8 cellular contexts compared by ENCODE assay signal in the genomic region with DNA sequence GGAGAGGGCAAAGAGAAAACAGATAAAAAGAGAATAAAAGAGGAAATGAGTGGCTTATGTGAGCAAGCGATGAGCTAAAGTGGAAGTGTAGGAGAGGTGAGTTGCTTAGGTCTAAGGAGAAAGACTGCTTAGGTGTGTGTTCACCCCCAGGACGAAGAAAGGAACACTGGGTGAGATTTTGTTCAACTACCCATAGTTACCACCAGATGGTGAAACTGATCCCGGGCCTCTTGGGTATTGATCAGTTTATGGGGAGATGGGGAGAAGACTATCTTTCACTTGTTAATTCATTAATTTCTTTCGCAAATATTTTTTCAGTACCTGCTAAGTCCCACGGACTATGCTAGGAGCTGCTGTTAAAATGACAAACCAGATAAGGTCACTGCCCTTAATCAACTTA. TPM values are rescaled to one million over a fixed set of nuclear protein-coding genes. Genes with fewer than 3 reads are reported as not detected.
DNase-seq lines count a peak whose midpoint lies in the region; ATAC-seq and TF ChIP-seq lines count a peak whose summit lies in the region.

No MANE protein-coding gene starts in this region.

- no peak overlapping the region for H4K8ac ChIP-seq in mesenchymal stem cell (ENCODE audit: low read length)

- H3K4me3 ChIP-seq in mesenchymal stem cell (ENCODE audit: insufficient read depth in 1 of 2, low read depth in 1 of 2, low read length in 2 of 2) (no peak overlapping the region), BE2C (ENCODE audit: low read depth, low read length) (no peak overlapping the region; the same call in 1 of the 2 replicates)

- in situ Hi-C loops in GM13976 (cut with MboI; ENCODE audit: low sequenced_read_pairs, unreplicated experiment): no loop called here

- H3K27me3 ChIP-seq in CD4-positive, alpha-beta T cell (ENCODE audit: control insufficient read depth, insufficient read depth, low read length): no peaks in the 10 kb centered on the region
- no peaks in the 10 kb centered on the region for H3K27me3 ChIP-seq in mesenchymal stem cell (ENCODE audit: control insufficient read depth in 1 of 2, insufficient read depth in 1 of 2, low read length in 2 of 2)
- H3K27me3 ChIP-seq in BE2C: no peaks in the 10 kb centered on the region

- H3K36me3 ChIP-seq in mesenchymal stem cell (ENCODE audit: control insufficient read depth in 1 of 2, insufficient read depth in 2 of 2, low read depth in 1 of 2, low read length in 2 of 2) (no peaks in the 10 kb centered on the region), BE2C (no peaks in the 10 kb centered on the region)

- no peaks in the 10 kb centered on the region for H3K79me1 ChIP-seq in mesenchymal stem cell (replicated peaks; ENCODE audit: low read length, poor library complexity, severe bottlenecking)

- no peak for DNase-seq in CD4-positive, alpha-beta T cell
- no peak for DNase-seq in activated CD4-positive, alpha-beta memory T cell treated with anti-CD3 and anti-CD28 coated beads, Interleukin-2, amount 10 ng/mL, durations not matched to agents 7 days and 5 days
- DNase-seq in mesenchymal stem cell (no peak), SW 1271 (lab: John Stamatoyannopoulos, UW) (no peak), BE2C (no peak), GM13976 (ENCODE audit: low spot score) (no peak)

- no peak overlapping the region for H3K27ac ChIP-seq in CD4-positive, alpha-beta T cell (ENCODE audit: low read depth, low read length)
- no peak overlapping the region for H3K27ac ChIP-seq in mesenchymal stem cell (ENCODE audit: low read length, poor library complexity, severe bottlenecking)

- H3K4me2 ChIP-seq in mesenchymal stem cell (ENCODE audit: low read length, poor library complexity, severe bottlenecking): no peak overlapping the region

- H3K9me3 ChIP-seq in CD4-positive, alpha-beta T cell (ENCODE audit: control insufficient read depth, low read length): no peaks in the 10 kb centered on the region
- no peaks in the 10 kb centered on the region for H3K9me3 ChIP-seq in mesenchymal stem cell (ENCODE audit: control insufficient read depth, low read length)
- H3K9me3 ChIP-seq in BE2C: no peaks in the 10 kb centered on the region

- no peak overlapping the region for H3K4ac ChIP-seq in mesenchymal stem cell (ENCODE audit: low read depth in 1 of 2, low read length in 2 of 2)

- H3K36me3 Mint-ChIP-seq in CD4-positive, alpha-beta T cell (ENCODE audit: low read depth): no peaks in the 10 kb centered on the region
- H3K36me3 Mint-ChIP-seq in activated CD4-positive, alpha-beta memory T cell treated with anti-CD3 and anti-CD28 coated beads, Interleukin-2, amount 10 ng/mL, durations not matched to agents 7 days and 5 days (ENCODE audit: low read depth): no peaks in the 10 kb centered on the region

- CTCF ChIA-PET in CD4-positive, alpha-beta T cell (lab: Charles Lee): interaction anchor here (1.4 to 1.5 kb wide), 2 partner anchors 28 to 36 kb away, joined by 3 to 5 read pairs; no protein-coding TSS in a partner anchor
- CTCF ChIA-PET in activated CD4-positive, alpha-beta memory T cell treated with anti-CD3 and anti-CD28 coated beads, Interleukin-2, amount 10 ng/mL, durations not matched to agents 7 days and 5 days (lab: Charles Lee): interaction anchor here (2.1 to 2.6 kb wide), 2 partner anchors 27 to 127 kb away, joined by 7 to 10 read pairs; no protein-coding TSS in a partner anchor

- no peak overlapping the region for H3K14ac ChIP-seq in mesenchymal stem cell (ENCODE audit: low read length in 2 of 2)

- H3K4me3 Mint-ChIP-seq in CD4-positive, alpha-beta T cell: peak overlapping the region; percentile 65
- peak overlapping the region; percentile 38 for H3K4me3 Mint-ChIP-seq in activated CD4-positive, alpha-beta memory T cell treated with anti-CD3 and anti-CD28 coated beads, Interleukin-2, amount 10 ng/mL, durations not matched to agents 7 days and 5 days

- no peak overlapping the region for H4K91ac ChIP-seq in mesenchymal stem cell (ENCODE audit: low read length)

- no peak overlapping the region for H2BK5ac ChIP-seq in mesenchymal stem cell (ENCODE audit: low read depth, low read length, poor library complexity, severe bottlenecking)

- no peak overlapping the region for H2BK12ac ChIP-seq in mesenchymal stem cell (ENCODE audit: low read length in 2 of 2)

- H2AFZ ChIP-seq in mesenchymal stem cell (ENCODE audit: low read depth, low read length): no peak overlapping the region

- no peak for ATAC-seq in CD4-positive, alpha-beta T cell (ENCODE audit: poor library complexity)
- ATAC-seq in GM18517 (IDR thresholded peaks at IDR 0.05; ENCODE audit: unreplicated experiment): no peak

- no peak overlapping the region for H2BK120ac ChIP-seq in mesenchymal stem cell (ENCODE audit: low read depth, low read length)

- H2AK5ac ChIP-seq in mesenchymal stem cell (ENCODE audit: low read length, severe bottlenecking): peak overlapping the region; percentile 38

- H3K9me3 Mint-ChIP-seq in CD4-positive, alpha-beta T cell: no peaks in the 10 kb centered on the region
- no peaks in the 10 kb centered on the region for H3K9me3 Mint-ChIP-seq in activated CD4-positive, alpha-beta memory T cell treated with anti-CD3 and anti-CD28 coated beads, Interleukin-2, amount 10 ng/mL, durations not matched to agents 7 days and 5 days

- no peak for TF ChIP-seq CTCF in CD4-positive, alpha-beta T cell (IDR thresholded peaks at IDR 0.05)
- peak; percentile 15 for TF ChIP-seq CTCF in GM12873 (IDR thresholded peaks at IDR 0.05; ENCODE audit: insufficient read depth, low read depth, low read length, missing control alignments)
- no peak for TF ChIP-seq CTCF in BE2C (IDR thresholded peaks at IDR 0.05; ENCODE audit: low read depth, low read length)
- TF ChIP-seq CTCF in GM13976 (IDR thresholded peaks at IDR 0.05; ENCODE audit: borderline replicate concordance, control extremely low read depth, extremely low read depth, insufficient read depth, missing control alignments): no peak

- WGBS in mesenchymal stem cell: 86% methylated on average over 2 of the region's 5 CpGs

- H3K23ac ChIP-seq in mesenchymal stem cell (ENCODE audit: low read length in 2 of 2): no peak overlapping the region

- no peak overlapping the region for H3K18ac ChIP-seq in mesenchymal stem cell (ENCODE audit: low read depth in 1 of 2, low read length in 2 of 2)

- H3K4me1 Mint-ChIP-seq in CD4-positive, alpha-beta T cell (ENCODE audit: low read depth): peaks cover 30% of the 10 kb centered on the region
- peaks cover 22% of the 10 kb centered on the region for H3K4me1 Mint-ChIP-seq in activated CD4-positive, alpha-beta memory T cell treated with anti-CD3 and anti-CD28 coated beads, Interleukin-2, amount 10 ng/mL, durations not matched to agents 7 days and 5 days

- intact Hi-C loops in CD4-positive, alpha-beta T cell (cut with DNase I, micrococcal nuclease): loop anchor here in 1 of 2 experiments (5.0 kb wide), 1 partner anchor 125 kb away; no protein-coding TSS in a partner anchor

- no peaks in the 10 kb centered on the region for H3K27me3 Mint-ChIP-seq in CD4-positive, alpha-beta T cell
- H3K27me3 Mint-ChIP-seq in activated CD4-positive, alpha-beta memory T cell treated with anti-CD3 and anti-CD28 coated beads, Interleukin-2, amount 10 ng/mL, durations not matched to agents 7 days and 5 days: peaks cover 1% of the 10 kb centered on the region

- H3K27ac Mint-ChIP-seq in CD4-positive, alpha-beta T cell: peak overlapping the region; percentile 96
- no peak overlapping the region for H3K27ac Mint-ChIP-seq in activated CD4-positive, alpha-beta memory T cell treated with anti-CD3 and anti-CD28 coated beads, Interleukin-2, amount 10 ng/mL, durations not matched to agents 7 days and 5 days

- peak overlapping the region; percentile 98 for H3K9ac ChIP-seq in mesenchymal stem cell (ENCODE audit: low read length)

- POLR2A ChIA-PET in CD4-positive, alpha-beta T cell (lab: Charles Lee): interaction anchor here (2.5 kb wide), 1 partner anchor 127 kb away, joined by 9 read pairs; no protein-coding TSS in a partner anchor
- POLR2A ChIA-PET in activated CD4-positive, alpha-beta memory T cell treated with anti-CD3 and anti-CD28 coated beads, Interleukin-2, amount 10 ng/mL, durations not matched to agents 7 days and 5 days (lab: Charles Lee): interaction anchor here (0.6 to 2.8 kb wide), 4 partner anchors 9 to 511 kb away, joined by 3 to 15 read pairs (median 4); no protein-coding TSS in a partner anchor

- peaks cover 6% of the 10 kb centered on the region for H3K4me1 ChIP-seq in mesenchymal stem cell (ENCODE audit: control insufficient read depth, insufficient read depth, low read depth, low read length)
- peaks cover 50% of the 10 kb centered on the region for H3K4me1 ChIP-seq in BE2C

- no peak overlapping the region for H2BK15ac ChIP-seq in mesenchymal stem cell (ENCODE audit: low read depth, poor library complexity, severe bottlenecking)

RNA-seq across cellular contexts. Expression of gene GAP43, which starts 33.9 kb away (rescaled TPM):
- not detected for total RNA-seq in CD4-positive, alpha-beta T cell
- total RNA-seq in activated CD4-positive, alpha-beta memory T cell treated with anti-CD3 and anti-CD28 coated beads, Interleukin-2, amount 10 ng/mL, durations not matched to agents 7 days and 5 days: not detected
- polyA plus RNA-seq in mesenchymal stem cell (2013, experiment 1 of 2): 0.54 TPM
- 0.52 TPM for polyA plus RNA-seq in mesenchymal stem cell (2013, experiment 2 of 2)
- polyA plus RNA-seq in BE2C (2012; ENCODE audit: insufficient read depth, insufficient read length, low read depth): 175 TPM
